In genomic region chr12:79782197-79782890, GRCh38 we compare ENCODE assay signal across 1 cellular context.
TF ChIP-seq lines count a peak whose summit lies in the region.

No MANE protein-coding gene starts in this region.

TF ChIP-seq in WTC11, 78 proteins besides CTCF, POLR2A, EP300 and RAD21 (continued from another document):
- TF ChIP-seq ATF6 (CRISPR knock-in tag; IDR thresholded peaks at IDR 0.05) = no peak
- no peak for TF ChIP-seq RELA (CRISPR knock-in tag; IDR thresholded peaks at IDR 0.05; ENCODE audit: borderline replicate concordance)
- TF ChIP-seq TEAD1 (CRISPR knock-in tag; IDR thresholded peaks at IDR 0.05) = no peak
- no peak for TF ChIP-seq CDX4 (CRISPR knock-in tag; IDR thresholded peaks at IDR 0.05; ENCODE audit: borderline replicate concordance)
- TF ChIP-seq ZNF425 (CRISPR knock-in tag; conservative IDR thresholded peaks at IDR 0.05) = no peak
- TF ChIP-seq ATF3 (CRISPR knock-in tag; conservative IDR thresholded peaks at IDR 0.05) = no peak
- no peak for TF ChIP-seq TP53 (CRISPR knock-in tag; IDR thresholded peaks at IDR 0.05)
- no peak for TF ChIP-seq JAZF1 (CRISPR knock-in tag; IDR thresholded peaks at IDR 0.05)
- no peak for TF ChIP-seq CREB1 (CRISPR knock-in tag; IDR thresholded peaks at IDR 0.05)
- no peak for TF ChIP-seq PRRX2 (CRISPR knock-in tag; IDR thresholded peaks at IDR 0.05)
